In the genomic region with DNA sequence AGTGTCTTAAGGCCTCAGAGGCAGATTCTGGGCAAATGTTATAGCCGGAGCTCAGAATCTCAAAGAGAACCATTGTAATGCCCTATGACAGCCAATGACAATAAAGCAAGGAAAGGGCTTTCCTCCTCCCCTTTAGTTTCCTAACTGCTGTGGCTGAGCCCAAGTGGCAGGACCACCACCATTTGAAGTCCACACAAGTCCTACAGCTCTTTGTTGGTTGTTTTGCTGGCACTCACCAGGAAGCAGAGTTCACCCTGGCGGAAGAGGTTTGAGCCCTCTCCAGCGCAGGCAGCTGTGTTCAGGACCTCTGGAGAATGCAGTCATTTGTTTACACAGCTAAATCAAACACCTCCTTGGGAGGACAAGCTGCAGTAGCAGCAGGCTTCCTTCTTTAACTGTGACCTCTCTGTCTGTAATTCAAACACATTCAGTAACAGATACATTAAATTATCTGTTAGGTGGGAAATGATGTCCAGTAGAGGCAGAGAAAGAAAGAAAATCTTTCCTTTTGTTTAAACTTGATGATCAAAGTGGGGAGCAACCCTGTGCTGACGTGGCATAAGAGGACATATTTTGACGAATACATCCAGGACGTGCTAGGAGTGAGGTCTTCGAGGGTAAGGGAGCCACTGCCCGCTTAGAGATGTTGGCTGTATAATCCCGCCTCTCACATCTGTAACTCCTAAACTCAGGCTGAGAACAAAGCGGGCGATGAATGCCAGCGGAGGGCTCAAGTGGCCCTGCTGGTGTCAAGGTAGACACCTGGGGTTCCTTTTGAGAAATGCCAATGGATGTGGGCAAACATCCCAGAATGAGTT, we compare ENCODE assay signal across 9 cellular contexts. TPM values are rescaled to one million over a fixed set of nuclear protein-coding genes. Genes with fewer than 3 reads are reported as not detected.
DNase-seq lines count a peak whose midpoint lies in the region; ATAC-seq and TF ChIP-seq lines count a peak whose summit lies in the region.
"Had no signal": no experiment of that assay in that cellular context is flagged by ENCODE, and none has a peak within 500 bp of the region (broad histone marks: within the 10 kb centered on the region; RNA-seq: fewer than 3 reads in every experiment).

No MANE protein-coding gene starts in this region.

- no peaks in the 10 kb centered on the region for H4K20me1 ChIP-seq in fibroblast of lung (ENCODE audit: control insufficient read depth, extremely low read depth, insufficient read depth, low read length)
- H4K20me1 ChIP-seq in osteoblast (ENCODE audit: insufficient read depth, low read length), result no peaks in the 10 kb centered on the region

- no peak overlapping the region for H3K9ac ChIP-seq in fibroblast of lung (ENCODE audit: insufficient read depth, low read length)

- DNase-seq in Caki2 (ENCODE audit: low read depth) (peak; percentile 26), NCI-H510A (lab: John Stamatoyannopoulos, UW) (peak; percentile 87), fibroblast of lung (ENCODE audit: low read depth in 2 of 2) (peak; percentile 71 to 75), osteoblast (ENCODE audit: insufficient read length, low spot score, missing footprints) (no peak), DMS 273 (lab: John Stamatoyannopoulos, UW; ENCODE audit: unreplicated experiment) (no peak), ecto neural progenitor cell (ENCODE audit: low spot score) (no peak)
- DNase-seq in activated naive CD4-positive, alpha-beta T cell treated with anti-CD3 and anti-CD28 coated beads, Interleukin-2, amount 50 U/mL, for 16 hours, result no peak
- DNase-seq: H9 had no signal

- H3K9me3 ChIP-seq in fibroblast of lung (ENCODE audit: control insufficient read depth, insufficient read depth, low read depth, low read length) (no peaks in the 10 kb centered on the region), osteoblast (ENCODE audit: low read depth, low read length) (no peaks in the 10 kb centered on the region)

- peak overlapping the region; percentile 25 for H3K4me2 ChIP-seq in fibroblast of lung (ENCODE audit: extremely low read depth, insufficient read depth, low read length)
- no peak overlapping the region for H3K4me2 ChIP-seq in osteoblast (ENCODE audit: insufficient read depth, low read length)

- TF ChIP-seq CTCF in fibroblast of lung (conservative IDR thresholded peaks at IDR 0.05 in 1 of 2, IDR thresholded peaks at IDR 0.05 in 1 of 2; ENCODE audit: low read depth in 1 of 2, low read length in 2 of 2) (no peak), osteoblast (IDR thresholded peaks at IDR 0.05; ENCODE audit: extremely low read depth, low read depth, low read length) (no peak)

- H3K27me3 ChIP-seq in fibroblast of lung (ENCODE audit: control insufficient read depth, insufficient read depth, low read length) (no peaks in the 10 kb centered on the region), osteoblast (ENCODE audit: insufficient read depth, low read length) (no peaks in the 10 kb centered on the region)

- H3K36me3 ChIP-seq in fibroblast of lung (ENCODE audit: control insufficient read depth, insufficient read depth, low read length), result no peaks in the 10 kb centered on the region
- H3K36me3 ChIP-seq in osteoblast (ENCODE audit: insufficient read depth, low read length), result no peaks in the 10 kb centered on the region

- ATAC-seq in GM21619 (IDR thresholded peaks at IDR 0.05; ENCODE audit: unreplicated experiment), result no peak

- in situ Hi-C loops in Caki2 (cut with HindIII; ENCODE audit: low pct_unique_long_range_greater_than_20kb, low sequenced_read_pairs), result no loop called here

- H2AFZ ChIP-seq in fibroblast of lung (ENCODE audit: low read length) (no peak overlapping the region), osteoblast (ENCODE audit: low read length) (peak overlapping the region; percentile 32)

- no peaks in the 10 kb centered on the region for H3K79me2 ChIP-seq in fibroblast of lung (ENCODE audit: control insufficient read depth, insufficient read depth, low read length)
- H3K79me2 ChIP-seq in osteoblast (ENCODE audit: insufficient read depth, low read length), result no peaks in the 10 kb centered on the region

- H3K4me1 ChIP-seq in fibroblast of lung (ENCODE audit: control insufficient read depth, extremely low read depth, insufficient read depth, low read length), result peaks cover 7% of the 10 kb centered on the region
- peaks cover 15% of the 10 kb centered on the region for H3K4me1 ChIP-seq in osteoblast (ENCODE audit: insufficient read depth, low read length)

- no peak overlapping the region for H3K4me3 ChIP-seq in fibroblast of lung (replicated peaks in 1 of 4; ENCODE audit: control extremely low read depth in 1 of 4, insufficient read depth in 1 of 4, low read depth in 3 of 4, low read length in 4 of 4)
- H3K4me3 ChIP-seq in osteoblast (ENCODE audit: insufficient read depth, low read length), result no peak overlapping the region

- H3K27ac ChIP-seq in fibroblast of lung (ENCODE audit: insufficient read depth, low read length) (peak overlapping the region; percentile 7), osteoblast (ENCODE audit: low read depth, low read length) (no peak overlapping the region)

RNA-seq across cellular contexts. Expression of gene ABCA4, which starts 51.9 kb away (rescaled TPM):
- total RNA-seq in Caki2 (2014; rRNA removed; shearing (Covaris generic); ENCODE audit: low replicate concordance), result not detected in 2 replicates
- total RNA-seq in fibroblast of lung (0.26 and 0.33 TPM in 2 replicates), osteoblast (under 0.01 and 1.1 TPM in 2 replicates)
- polyA plus RNA-seq in fibroblast of lung, result 0.02 and 0.07 TPM in 2 replicates
- 0.01 and 0.22 TPM in 2 replicates for polyA plus RNA-seq in fibroblast of lung (2012)
- polyA minus RNA-seq in fibroblast of lung (ENCODE audit: low replicate concordance), result 0.59 TPM in 1 of 2 replicates, not detected in the other
- total RNA-seq: H9 had no signal

Comparison
In these comparisons a context has a peak if more than half of its experiments do, and no peak if none do; other contexts are left out.
1. DNase-seq: peak in Caki2 (single experiment), NCI-H510A (single experiment) and fibroblast of lung (2 of 2); none in osteoblast (single experiment), DMS 273 (single experiment), ecto neural progenitor cell (single experiment) and activated naive CD4-positive, alpha-beta T cell treated with anti-CD3 and anti-CD28 coated beads, Interleukin-2, amount 50 U/mL, for 16 hours (single experiment).